Comparison of ENCODE assay signal across 1 cellular context in the genomic region with DNA sequence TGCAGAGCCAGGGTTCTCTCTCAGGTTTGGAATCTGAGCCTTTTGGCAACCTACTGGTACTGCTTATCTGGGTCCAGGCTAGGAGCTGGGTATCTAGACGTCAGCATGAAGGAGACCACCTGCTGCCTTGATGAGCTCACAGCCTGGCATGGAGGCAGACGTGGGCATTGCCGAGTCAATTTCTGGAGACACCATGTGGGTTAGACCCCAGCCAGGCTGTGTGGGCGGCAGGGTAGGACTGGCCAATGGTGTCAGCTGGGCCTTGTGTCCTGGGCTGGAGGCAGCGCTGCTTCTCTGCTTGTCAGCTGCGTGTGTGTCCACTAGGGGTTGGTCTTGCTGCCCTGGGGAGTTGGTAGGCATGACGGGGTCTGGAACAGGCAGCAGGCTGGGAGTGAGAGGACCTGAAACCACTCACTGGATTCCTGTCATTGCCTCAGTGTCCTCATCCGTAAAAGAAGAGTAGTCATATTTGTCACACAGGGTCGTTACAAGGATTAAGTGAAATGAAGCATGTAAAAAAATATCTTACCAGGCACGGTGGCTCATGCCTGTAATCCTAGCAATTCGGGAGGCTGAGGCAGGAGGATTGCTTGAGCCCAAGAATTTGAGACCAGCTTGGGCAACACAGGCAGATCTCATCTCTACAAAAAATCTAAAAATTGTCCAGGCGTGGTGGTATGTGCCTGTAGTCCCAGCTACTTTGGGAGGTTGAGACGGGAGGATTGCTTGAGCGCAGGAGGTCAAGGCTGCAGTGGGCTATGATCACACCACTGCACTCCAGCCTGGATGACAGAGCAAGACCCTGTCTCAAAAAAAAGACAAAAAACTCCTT.
TF ChIP-seq lines count a peak whose summit lies in the region.

No MANE protein-coding gene starts in this region.

TF ChIP-seq in WTC11, 78 proteins besides CTCF, POLR2A, EP300 and RAD21 (continued from another document):
- TF ChIP-seq E2F1 (CRISPR knock-in tag; IDR thresholded peaks at IDR 0.05) = no peak
